14 cellular contexts compared by ENCODE assay signal in genomic region chr14:74852922-74853530, GRCh38. TPM values are rescaled to one million over a fixed set of nuclear protein-coding genes. Genes with fewer than 3 reads are reported as not detected.
A peak's percentile ranks its signal among the peaks of the same experiment; 100 is the strongest.
DNase-seq lines count a peak whose midpoint lies in the region; ATAC-seq and TF ChIP-seq lines count a peak whose summit lies in the region.
"Had no signal": no experiment of that assay in that cellular context is flagged by ENCODE, and none has a peak within 500 bp of the region (broad histone marks: within the 10 kb centered on the region; RNA-seq: fewer than 3 reads in every experiment).

No MANE protein-coding gene starts in this region.

- H3K9me3 ChIP-seq in breast epithelium (no peaks in the 10 kb centered on the region), mammary epithelial cell (replicated peaks; ENCODE audit: insufficient read depth, low read length) (no peaks in the 10 kb centered on the region), lower lobe of right lung (no peaks in the 10 kb centered on the region), adrenal gland (replicated peaks in 1 of 3) (no peaks in the 10 kb centered on the region)
- H3K9me3 ChIP-seq: BE2C had no signal

- H3K4me3 ChIP-seq in breast epithelium (no peak overlapping the region), mammary epithelial cell (replicated peaks in 1 of 3; ENCODE audit: insufficient read depth in 1 of 3, low read depth in 2 of 3, low read length in 3 of 3) (no peak overlapping the region), cardiac fibroblast (replicated peaks in 1 of 2; ENCODE audit: low read depth in 2 of 2, low read length in 2 of 2) (no peak overlapping the region), lower lobe of right lung (no peak overlapping the region), adrenal gland (no peak overlapping the region)

- ATAC-seq in lower lobe of right lung (peak; percentile 37 to 72), left ventricle myocardium superior (no peak), GM18907 (IDR thresholded peaks at IDR 0.05; ENCODE audit: unreplicated experiment) (no peak)

- H3K27ac ChIP-seq in breast epithelium, result peak overlapping the region; percentile 16 to 67
- H3K27ac ChIP-seq in mammary epithelial cell (ENCODE audit: insufficient read depth, low read depth, low read length), result no peak overlapping the region
- peak overlapping the region; percentile 51 for H3K27ac ChIP-seq in lower lobe of right lung
- H3K27ac ChIP-seq in adrenal gland, result peak overlapping the region in 1 of 5 donors; percentile 64

- dilution Hi-C loops in mammary epithelial cell (cut with HindIII; ENCODE audit: low sequenced_read_pairs), result no loop called here

- intact Hi-C loops in breast epithelium (cut with DNase I; ENCODE audit: low total_unique reads), result no loop called here
- intact Hi-C loops in mammary epithelial cell (cut with micrococcal nuclease), result no loop called here
- intact Hi-C loops in lower lobe of right lung (cut with DNase I), result loop anchor here (10.0 kb wide), 1 partner anchor 52 kb away; no protein-coding TSS in a partner anchor
- intact Hi-C loops in left ventricle myocardium superior (cut with micrococcal nuclease), result no loop called here
- intact Hi-C loops in adrenal gland (cut with DNase I), result no loop called here

- CTCF ChIA-PET in mammary epithelial cell (lab: Charles Lee; ENCODE audit: low non-redundant PET), result interaction anchor here (1.0 kb wide), 1 partner anchor 8 kb away, joined by 3 read pairs; no protein-coding TSS in a partner anchor

- WGBS in mammary epithelial cell (ENCODE audit: low coverage, missing lambda C conversion rate), result 72% methylated on average over 2 of the region's 2 CpGs
- WGBS in adrenal gland, 4 donors, result 35 to 63% (median 57%) methylated on average over 2 of the region's 2 CpGs

- TF ChIP-seq CTCF in breast epithelium (IDR thresholded peaks at IDR 0.05) (no peak), mammary epithelial cell (conservative IDR thresholded peaks at IDR 0.05 in 1 of 2, IDR thresholded peaks at IDR 0.05 in 1 of 2; ENCODE audit: extremely low read depth in 1 of 2, insufficient read depth in 1 of 2, low read depth in 1 of 2, low read length in 2 of 2) (no peak), cardiac fibroblast (IDR thresholded peaks at IDR 0.05; ENCODE audit: low read depth, low read length) (no peak), lower lobe of right lung (IDR thresholded peaks at IDR 0.05) (no peak), adrenal gland (IDR thresholded peaks at IDR 0.05) (no peak)

- H3K27me3 ChIP-seq in breast epithelium (no peaks in the 10 kb centered on the region), mammary epithelial cell (ENCODE audit: insufficient read depth, low read length) (no peaks in the 10 kb centered on the region), lower lobe of right lung (ENCODE audit: low read depth) (no peaks in the 10 kb centered on the region), adrenal gland (no peaks in the 10 kb centered on the region)
- H3K27me3 ChIP-seq: BE2C had no signal

- TF ChIP-seq POLR2A in breast epithelium (IDR thresholded peaks at IDR 0.05), result no peak
- no peak for TF ChIP-seq POLR2A in adrenal gland (IDR thresholded peaks at IDR 0.05)

- H3K4me1 ChIP-seq in breast epithelium (no peaks in the 10 kb centered on the region), mammary epithelial cell (ENCODE audit: insufficient read depth, low read length) (peaks cover 28% of the 10 kb centered on the region), lower lobe of right lung (peaks cover 31% of the 10 kb centered on the region), adrenal gland (replicated peaks in 1 of 2) (no peaks in the 10 kb centered on the region)
- H3K4me1 ChIP-seq: BE2C had no signal

- H3K36me3 ChIP-seq in breast epithelium (no peaks in the 10 kb centered on the region), mammary epithelial cell (ENCODE audit: insufficient read depth, low read length) (no peaks in the 10 kb centered on the region), lower lobe of right lung (no peaks in the 10 kb centered on the region), adrenal gland (replicated peaks in 1 of 2) (no peaks in the 10 kb centered on the region)

- no peaks in the 10 kb centered on the region for H4K20me1 ChIP-seq in mammary epithelial cell (ENCODE audit: insufficient read depth, low read length)

- no peak overlapping the region for H2AFZ ChIP-seq in mammary epithelial cell (ENCODE audit: low read depth, low read length)

- BruUV-seq in mammary epithelial cell (replicated peaks; lab: Mats Ljungman, UMichigan), result no TSS peak

- no peak for DNase-seq in breast epithelium (ENCODE audit: low spot score in 2 of 2)
- no peak for DNase-seq in mammary epithelial cell
- peak; percentile 57 to 67 for DNase-seq in cardiac fibroblast (ENCODE audit: low read depth in 2 of 2)
- DNase-seq in lower lobe of right lung, result no peak
- DNase-seq in left ventricle myocardium superior, result no peak
- DNase-seq in NCI-H446 (lab: John Stamatoyannopoulos, UW), result no peak
- no peak for DNase-seq in adrenal gland
- DNase-seq: BE2C; GDM1; stimulated activated CD4-positive, alpha-beta T cell treated with anti-CD3 and anti-CD28 coated beads, Interleukin-1b, Interleukin-23, amount 100 ng/mL, for 48 hours; T-helper 9 cell had no signal

- H3K79me2 ChIP-seq in mammary epithelial cell (ENCODE audit: insufficient read depth, low read length), result no peaks in the 10 kb centered on the region

- in situ Hi-C loops in mammary epithelial cell (cut with MboI; ENCODE audit: low sequenced_read_pairs in 2 of 2), result no loop called here

- no peak overlapping the region for H3K4me2 ChIP-seq in mammary epithelial cell (ENCODE audit: insufficient read depth, low read depth, low read length)

- H3K9ac ChIP-seq in mammary epithelial cell (ENCODE audit: insufficient read depth, low read length), result no peak overlapping the region

RNA-seq across cellular contexts. Expression of gene PROX2, which starts 22.9 kb away (rescaled TPM):
- not detected for total RNA-seq in breast epithelium
- total RNA-seq in mammary epithelial cell, result not detected
- not detected for polyA plus RNA-seq in mammary epithelial cell
- polyA minus RNA-seq in mammary epithelial cell, result not detected
- 0.12 TPM for total RNA-seq in lower lobe of right lung
- not detected for total RNA-seq in left ventricle myocardium superior
- total RNA-seq in adrenal gland, result not detected
- polyA plus RNA-seq in adrenal gland, result under 1 TPM in 1 of 3 donors, not detected in 2; 0.08 TPM
- total RNA-seq: H1, subcutaneous adipose tissue had no signal

RNA-seq across cellular contexts. Expression of gene DLST, which starts 28.7 kb away (rescaled TPM):
- total RNA-seq in breast epithelium (100 to 1,000 TPM in 1 of 3 donors, 10 to 100 TPM in 2; 73.4 to 104 (median 76.1) TPM), mammary epithelial cell (100 to 1,000 TPM in 1 of 2 donors, 10 to 100 TPM in 1; 63.3 to 145 TPM), lower lobe of right lung (82.7 TPM), left ventricle myocardium superior (241 TPM), adrenal gland (100 to 1,000 TPM; 128 to 205 (median 162) TPM)
- polyA plus RNA-seq in mammary epithelial cell (151 TPM), adrenal gland (100 to 1,000 TPM in 1 of 3 donors, 10 to 100 TPM in 2; 42.0 to 137 (median 54.0) TPM)
- polyA minus RNA-seq in mammary epithelial cell, result 162 TPM

Comparison
In these comparisons a context has a peak if more than half of its experiments do, and no peak if none do; other contexts are left out.
1. DNase-seq: peak in cardiac fibroblast (2 of 2); none in breast epithelium (0 of 2), mammary epithelial cell (single experiment), lower lobe of right lung (single experiment), left ventricle myocardium superior (single experiment), NCI-H446 (0 of 2) and adrenal gland (0 of 7).
2. ATAC-seq: peak in lower lobe of right lung (2 of 2); none in left ventricle myocardium superior (single experiment) and GM18907 (single experiment).